In the genomic region with DNA sequence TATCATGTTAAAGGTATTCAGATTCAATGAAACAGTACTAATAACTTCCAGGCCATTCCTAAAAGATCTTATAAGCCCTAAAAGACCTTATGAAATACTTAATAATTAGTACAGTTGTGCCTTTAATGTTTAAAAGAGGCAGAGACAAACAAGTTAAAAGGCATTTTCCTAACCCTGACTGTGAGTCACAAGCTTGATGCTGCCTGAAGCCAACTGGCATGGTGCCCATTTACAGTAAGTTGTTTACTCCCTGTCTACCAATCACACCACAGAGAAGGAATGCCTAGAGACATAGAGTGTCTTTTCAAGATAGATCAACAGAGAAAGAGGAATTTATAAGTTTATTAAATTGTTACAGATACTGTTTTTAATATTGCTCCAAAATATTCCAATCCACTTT, we compare ENCODE assay signal across 8 cellular contexts. TPM values are rescaled to one million over a fixed set of nuclear protein-coding genes. Genes with fewer than 3 reads are reported as not detected.
DNase-seq lines count a peak whose midpoint lies in the region; ATAC-seq and TF ChIP-seq lines count a peak whose summit lies in the region.

No MANE protein-coding gene starts in this region.

- DNase-seq in DMS 273 (lab: John Stamatoyannopoulos, UW; ENCODE audit: unreplicated experiment) (peak; percentile 95), LNCaP clone FGC (ENCODE audit: low read depth) (peak; percentile 79), T-helper 22 cell (ENCODE audit: low read depth) (peak; percentile 56), colonic mucosa (peak; percentile 50), midbrain (lab: John Stamatoyannopoulos, UW) (peak; percentile 48), thyroid gland (peak; percentile 20 to 46)

- no peaks in the 10 kb centered on the region for H3K36me3 ChIP-seq in colonic mucosa
- H3K36me3 ChIP-seq in thyroid gland, result no peaks in the 10 kb centered on the region

- H3K27me3 ChIP-seq in colonic mucosa (no peaks in the 10 kb centered on the region), thyroid gland (no peaks in the 10 kb centered on the region)

- H3K27ac ChIP-seq in colonic mucosa (no peak overlapping the region), thyroid gland (peak overlapping the region in 1 of 3 donors; percentile 2)

- no peaks in the 10 kb centered on the region for H3K9me3 ChIP-seq in colonic mucosa
- no peaks in the 10 kb centered on the region for H3K9me3 ChIP-seq in thyroid gland

- TF ChIP-seq POLR2A in thyroid gland (IDR thresholded peaks at IDR 0.05), result no peak
- no peak for TF ChIP-seq POLR2A in GM18505 (IDR thresholded peaks at IDR 0.05; ENCODE audit: borderline replicate concordance, extremely low read depth, insufficient read depth, insufficient read length)

- H3K4me1 ChIP-seq in colonic mucosa (no peaks in the 10 kb centered on the region), thyroid gland (peaks cover 12 to 39% of the 10 kb centered on the region in 2 donors)

- TF ChIP-seq CTCF in LNCaP clone FGC (IDR thresholded peaks at IDR 0.05; ENCODE audit: control insufficient read depth, extremely low read depth, insufficient read depth) (no peak), colonic mucosa (IDR thresholded peaks at IDR 0.05) (no peak), thyroid gland (IDR thresholded peaks at IDR 0.05) (no peak)

- no peak overlapping the region for H3K4me3 ChIP-seq in LNCaP clone FGC (ENCODE audit: low read depth, low read length)
- H3K4me3 ChIP-seq in colonic mucosa, result no peak overlapping the region
- no peak overlapping the region for H3K4me3 ChIP-seq in thyroid gland (replicated peaks in 1 of 3)

- no peak overlapping the region for H3K9ac ChIP-seq in colonic mucosa (ENCODE audit: low read depth in 2 of 2, low read length in 2 of 2)

- intact Hi-C loops in colonic mucosa (cut with DNase I), result no loop called here
- intact Hi-C loops in thyroid gland (cut with DNase I), result no loop called here

- ATAC-seq in HG03196 (IDR thresholded peaks at IDR 0.05; ENCODE audit: unreplicated experiment), result no peak
- no peak for ATAC-seq in GM18505 (IDR thresholded peaks at IDR 0.05; ENCODE audit: unreplicated experiment)

RNA-seq across cellular contexts. Expression of gene NR3C1, which starts 47.8 kb away (rescaled TPM):
- total RNA-seq in colonic mucosa (10 to 100 TPM; 13.0 to 23.5 TPM), thyroid gland (10 to 100 TPM; 59.4 to 67.7 (median 65.3) TPM)

Comparison
In these comparisons a context has a peak if more than half of its experiments do, and no peak if none do; other contexts are left out.
1. DNase-seq: peak in every context shown above with its lines; median percentile 95 in DMS 273; 79 in LNCaP clone FGC; 56 in T-helper 22 cell; 50 in colonic mucosa; 48 in midbrain; 33 in thyroid gland.